ENCODE assay signal across 9 cellular contexts in the genomic region with DNA sequence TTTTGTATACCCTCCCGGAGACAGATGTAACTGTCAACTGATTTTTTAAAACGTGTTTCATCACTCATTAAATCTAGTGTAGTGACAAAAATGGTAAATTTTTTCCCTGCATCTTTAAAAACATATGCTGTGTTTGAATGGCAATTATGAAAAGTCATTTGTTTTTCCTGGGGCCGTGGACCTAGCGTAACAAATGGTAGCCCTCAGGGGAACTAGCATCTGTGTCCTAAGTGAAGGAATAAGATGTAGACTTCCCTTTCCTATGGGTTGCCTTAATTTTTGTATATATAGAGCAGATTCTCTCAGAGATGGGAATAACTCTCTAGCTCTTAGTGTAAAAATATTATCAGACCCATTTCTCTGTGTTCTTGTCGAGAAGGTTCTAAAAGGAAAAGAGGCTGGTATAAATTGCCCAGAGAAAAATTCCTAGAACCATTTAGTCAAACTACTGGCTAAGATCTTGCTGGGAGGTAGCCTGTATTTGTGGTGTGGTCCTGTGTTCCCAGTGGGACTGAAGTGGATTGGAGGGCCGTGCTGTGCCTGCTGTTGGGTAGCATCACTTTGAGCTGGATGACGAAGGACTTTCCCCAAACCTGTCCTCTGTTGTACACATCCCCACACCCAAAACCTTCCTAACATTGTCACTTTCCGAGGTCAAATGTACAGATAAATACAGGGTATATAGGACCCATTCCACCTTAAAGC.
DNase-seq lines count a peak whose midpoint lies in the region; ATAC-seq and TF ChIP-seq lines count a peak whose summit lies in the region.
"Had no signal": no experiment of that assay in that cellular context is flagged by ENCODE, and none has a peak within 500 bp of the region (broad histone marks: within the 10 kb centered on the region; RNA-seq: fewer than 3 reads in every experiment).

No MANE protein-coding gene starts in this region.

- H3K9me3 ChIP-seq in CD8-positive, alpha-beta memory T cell (ENCODE audit: low read length): no peaks in the 10 kb centered on the region
- H3K9me3 ChIP-seq in mammary epithelial cell (replicated peaks; ENCODE audit: insufficient read depth, low read length) (no peaks in the 10 kb centered on the region), neural progenitor cell (ENCODE audit: low read depth) (no peaks in the 10 kb centered on the region)

- DNase-seq in CD8-positive, alpha-beta memory T cell: no peak
- DNase-seq in mammary epithelial cell (no peak), neural progenitor cell (ENCODE audit: low spot score) (no peak), NCI-H510A treated with DMSO at 0.1 percent for 48 hours (lab: John Stamatoyannopoulos, UW) (no peak)
- DNase-seq in stimulated activated naive CD4-positive, alpha-beta T cell treated with Interleukin-2 at 50 U/mL for 16 hours (lab: John Stamatoyannopoulos, UW): no peak
- DNase-seq: activated effector memory CD4-positive, alpha-beta T cell treated with Interleukin-2 at 50 U/mL for 16 hours; NCI-H1436 treated with DMSO at 0.1 percent for 48 hours had no signal

- H2AFZ ChIP-seq in KMS-11 (ENCODE audit: low read depth): no peak overlapping the region
- no peak overlapping the region for H2AFZ ChIP-seq in mammary epithelial cell (ENCODE audit: low read depth, low read length)
- H2AFZ ChIP-seq in neural progenitor cell (replicated peaks): no peak overlapping the region

- TF ChIP-seq CTCF in KMS-11 (conservative IDR thresholded peaks at IDR 0.05; ENCODE audit: low read depth, low read length): no peak
- no peak for TF ChIP-seq CTCF in mammary epithelial cell (conservative IDR thresholded peaks at IDR 0.05 in 1 of 2, IDR thresholded peaks at IDR 0.05 in 1 of 2; ENCODE audit: extremely low read depth in 1 of 2, insufficient read depth in 1 of 2, low read depth in 1 of 2, low read length in 2 of 2)
- no peak for TF ChIP-seq CTCF in neural progenitor cell (IDR thresholded peaks at IDR 0.05)

- WGBS in mammary epithelial cell (ENCODE audit: low coverage, missing lambda C conversion rate): 97% methylated on average over 8 of the region's 8 CpGs

- in situ Hi-C loops in mammary epithelial cell (cut with MboI; ENCODE audit: low sequenced_read_pairs in 2 of 2): no loop called here

- H3K4me2 ChIP-seq in KMS-11 (no peak overlapping the region), mammary epithelial cell (ENCODE audit: insufficient read depth, low read depth, low read length) (no peak overlapping the region), neural progenitor cell (no peak overlapping the region)

- peak overlapping the region; percentile 35 for H3K4me3 ChIP-seq in CD8-positive, alpha-beta memory T cell (ENCODE audit: low read length)
- no peak overlapping the region for H3K4me3 ChIP-seq in KMS-11 (IDR thresholded peaks at IDR 0.05; ENCODE audit: insufficient read depth, low read depth, low read length)
- no peak overlapping the region for H3K4me3 ChIP-seq in mammary epithelial cell (replicated peaks in 1 of 3; ENCODE audit: insufficient read depth in 1 of 3, low read depth in 2 of 3, low read length in 3 of 3)
- no peak overlapping the region for H3K4me3 ChIP-seq in neural progenitor cell

- no peaks in the 10 kb centered on the region for H3K36me3 ChIP-seq in CD8-positive, alpha-beta memory T cell (ENCODE audit: insufficient read depth, low read length)
- H3K36me3 ChIP-seq in KMS-11 (ENCODE audit: insufficient read depth): no peaks in the 10 kb centered on the region
- no peaks in the 10 kb centered on the region for H3K36me3 ChIP-seq in mammary epithelial cell (ENCODE audit: insufficient read depth, low read length)
- H3K36me3 ChIP-seq in neural progenitor cell: no peaks in the 10 kb centered on the region

- no peak for ATAC-seq in GM19452 (IDR thresholded peaks at IDR 0.05; ENCODE audit: unreplicated experiment)

- H3K79me2 ChIP-seq in KMS-11 (ENCODE audit: insufficient read depth, low read depth) (peaks cover 25% of the 10 kb centered on the region; the same call in 1 of the 2 replicates), mammary epithelial cell (ENCODE audit: insufficient read depth, low read length) (peaks cover 90% of the 10 kb centered on the region), neural progenitor cell (ENCODE audit: low read depth) (peaks cover 14% of the 10 kb centered on the region)

- H3K9me3 Mint-ChIP-seq in CD8-positive, alpha-beta memory T cell: no peaks in the 10 kb centered on the region
- H3K9me3 Mint-ChIP-seq in neural progenitor cell: no peaks in the 10 kb centered on the region

- CTCF ChIA-PET in CD8-positive, alpha-beta memory T cell (lab: Charles Lee): interaction anchor here (1.0 to 11.1 kb wide), 6 partner anchors 9 to 22 kb away, joined by 3 to 97 read pairs (median 4); no protein-coding TSS in a partner anchor
- CTCF ChIA-PET in mammary epithelial cell (lab: Charles Lee; ENCODE audit: low non-redundant PET): no interaction called here

- POLR2A ChIA-PET in CD8-positive, alpha-beta memory T cell (lab: Charles Lee): interaction anchor here (1.2 to 2.2 kb wide), 3 partner anchors 8 to 16 kb away, joined by 5 to 13 read pairs (median 8); no protein-coding TSS in a partner anchor

- BruUV-seq in mammary epithelial cell (replicated peaks; lab: Mats Ljungman, UMichigan): no TSS peak

- intact Hi-C loops in mammary epithelial cell (cut with micrococcal nuclease): no loop called here

- H4K20me1 ChIP-seq in KMS-11 (ENCODE audit: insufficient read depth): no peaks in the 10 kb centered on the region
- no peaks in the 10 kb centered on the region for H4K20me1 ChIP-seq in mammary epithelial cell (ENCODE audit: insufficient read depth, low read length)
- peaks cover 7% of the 10 kb centered on the region for H4K20me1 ChIP-seq in neural progenitor cell (ENCODE audit: low read depth)

- H3K36me3 Mint-ChIP-seq in CD8-positive, alpha-beta memory T cell: peaks cover 0 to 10% (median 0%) of the 10 kb centered on the region in 3 donors
- peaks cover 2% of the 10 kb centered on the region for H3K36me3 Mint-ChIP-seq in neural progenitor cell

- peak overlapping the region; percentile 85 to 97 (median 94) for H3K27ac Mint-ChIP-seq in CD8-positive, alpha-beta memory T cell
- peak overlapping the region; percentile 64 for H3K27ac Mint-ChIP-seq in neural progenitor cell

- dilution Hi-C loops in mammary epithelial cell (cut with HindIII; ENCODE audit: low sequenced_read_pairs): no loop called here

- H3K27me3 Mint-ChIP-seq in CD8-positive, alpha-beta memory T cell: no peaks in the 10 kb centered on the region
- H3K27me3 Mint-ChIP-seq in neural progenitor cell (ENCODE audit: insufficient read depth, low read depth): no peaks in the 10 kb centered on the region

- H3K27me3 ChIP-seq in CD8-positive, alpha-beta memory T cell (ENCODE audit: insufficient read depth, low read length, poor library complexity, severe bottlenecking): no peaks in the 10 kb centered on the region
- no peaks in the 10 kb centered on the region for H3K27me3 ChIP-seq in KMS-11 (ENCODE audit: insufficient read depth, low read depth)
- H3K27me3 ChIP-seq in mammary epithelial cell (ENCODE audit: insufficient read depth, low read length): no peaks in the 10 kb centered on the region
- no peaks in the 10 kb centered on the region for H3K27me3 ChIP-seq in neural progenitor cell

- peak overlapping the region; percentile 41 for H3K27ac ChIP-seq in CD8-positive, alpha-beta memory T cell (ENCODE audit: low read depth, low read length)
- H3K27ac ChIP-seq in KMS-11: no peak overlapping the region; the same call in 1 of the 2 replicates
- H3K27ac ChIP-seq in mammary epithelial cell (ENCODE audit: insufficient read depth, low read depth, low read length): peak overlapping the region; percentile 80
- no peak overlapping the region for H3K27ac ChIP-seq in neural progenitor cell

- peaks cover 76% of the 10 kb centered on the region for H3K4me1 ChIP-seq in CD8-positive, alpha-beta memory T cell (ENCODE audit: insufficient read depth, low read length)
- H3K4me1 ChIP-seq in KMS-11 (ENCODE audit: low read depth, poor library complexity, severe bottlenecking) (peaks cover 63% of the 10 kb centered on the region), mammary epithelial cell (ENCODE audit: insufficient read depth, low read length) (peaks cover 46% of the 10 kb centered on the region), neural progenitor cell (peaks cover 33% of the 10 kb centered on the region)

- H3F3A ChIP-seq in neural progenitor cell (ENCODE audit: low read depth): peaks cover 3% of the 10 kb centered on the region

- H3K4me1 Mint-ChIP-seq in CD8-positive, alpha-beta memory T cell: peaks cover 71 to 94% (median 83%) of the 10 kb centered on the region in 3 donors
- H3K4me1 Mint-ChIP-seq in neural progenitor cell: peaks cover 58% of the 10 kb centered on the region

- H3K4me3 Mint-ChIP-seq in CD8-positive, alpha-beta memory T cell: peak overlapping the region in 6 of 7 donors; percentile 15 to 90 (median 88)
- H3K4me3 Mint-ChIP-seq in neural progenitor cell: peak overlapping the region; percentile 60

- peak overlapping the region; percentile 50; the same call in 1 of the 2 replicates for H3K9ac ChIP-seq in KMS-11
- no peak overlapping the region for H3K9ac ChIP-seq in mammary epithelial cell (ENCODE audit: insufficient read depth, low read length)
- H3K9ac ChIP-seq in neural progenitor cell: no peak overlapping the region

Comparison
In these comparisons a context has a peak if more than half of its experiments do, and no peak if none do; other contexts are left out.
1. H3K27ac ChIP-seq: peak in CD8-positive, alpha-beta memory T cell (single experiment) and mammary epithelial cell (single experiment); none in KMS-11 (single experiment) and neural progenitor cell (single experiment).